1 cellular context compared by ENCODE assay signal in genomic region chr14:59398841-59399240, GRCh38.
TF ChIP-seq lines count a peak whose summit lies in the region.

No MANE protein-coding gene starts in this region.

TF ChIP-seq in WTC11, 78 proteins besides CTCF, POLR2A, EP300 and RAD21 (continued from another document):
- no peak for TF ChIP-seq E2F4 (CRISPR knock-in tag; IDR thresholded peaks at IDR 0.05; ENCODE audit: borderline replicate concordance, low read depth)
- TF ChIP-seq, protein P1, sequence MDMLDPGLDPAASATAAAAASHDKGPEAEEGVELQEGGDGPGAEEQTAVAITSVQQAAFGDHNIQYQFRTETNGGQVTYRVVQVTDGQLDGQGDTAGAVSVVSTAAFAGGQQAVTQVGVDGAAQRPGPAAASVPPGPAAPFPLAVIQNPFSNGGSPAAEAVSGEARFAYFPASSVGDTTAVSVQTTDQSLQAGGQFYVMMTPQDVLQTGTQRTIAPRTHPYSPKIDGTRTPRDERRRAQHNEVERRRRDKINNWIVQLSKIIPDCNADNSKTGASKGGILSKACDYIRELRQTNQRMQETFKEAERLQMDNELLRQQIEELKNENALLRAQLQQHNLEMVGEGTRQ (CRISPR knock-in tag; IDR thresholded peaks at IDR 0.05) = no peak
- TF ChIP-seq ZBTB21 (CRISPR knock-in tag; IDR thresholded peaks at IDR 0.05; ENCODE audit: borderline replicate concordance) = no peak
- TF ChIP-seq, protein P2, sequence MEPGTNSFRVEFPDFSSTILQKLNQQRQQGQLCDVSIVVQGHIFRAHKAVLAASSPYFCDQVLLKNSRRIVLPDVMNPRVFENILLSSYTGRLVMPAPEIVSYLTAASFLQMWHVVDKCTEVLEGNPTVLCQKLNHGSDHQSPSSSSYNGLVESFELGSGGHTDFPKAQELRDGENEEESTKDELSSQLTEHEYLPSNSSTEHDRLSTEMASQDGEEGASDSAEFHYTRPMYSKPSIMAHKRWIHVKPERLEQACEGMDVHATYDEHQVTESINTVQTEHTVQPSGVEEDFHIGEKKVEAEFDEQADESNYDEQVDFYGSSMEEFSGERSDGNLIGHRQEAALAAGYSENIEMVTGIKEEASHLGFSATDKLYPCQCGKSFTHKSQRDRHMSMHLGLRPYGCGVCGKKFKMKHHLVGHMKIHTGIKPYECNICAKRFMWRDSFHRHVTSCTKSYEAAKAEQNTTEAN (CRISPR knock-in tag; IDR thresholded peaks at IDR 0.05) = no peak
- TF ChIP-seq CREM (CRISPR knock-in tag; IDR thresholded peaks at IDR 0.05) = no peak
- no peak for TF ChIP-seq NR2C2 (CRISPR knock-in tag; IDR thresholded peaks at IDR 0.05)
